In genomic region chr15:31440754-31441298, GRCh38 we compare ENCODE assay signal across 9 cellular contexts.
DNase-seq lines count a peak whose midpoint lies in the region; ATAC-seq and TF ChIP-seq lines count a peak whose summit lies in the region.
"Had no signal": no experiment of that assay in that cellular context is flagged by ENCODE, and none has a peak within 500 bp of the region (broad histone marks: within the 10 kb centered on the region; RNA-seq: fewer than 3 reads in every experiment).

No MANE protein-coding gene starts in this region.

- H3K9me3 ChIP-seq in endocrine pancreas (ENCODE audit: control insufficient read depth, low read length): no peaks in the 10 kb centered on the region
- no peaks in the 10 kb centered on the region for H3K9me3 ChIP-seq in mesodermal cell (ENCODE audit: control insufficient read depth, low read length)
- no peaks in the 10 kb centered on the region for H3K9me3 ChIP-seq in stomach smooth muscle (ENCODE audit: control insufficient read depth in 2 of 2, low read length in 2 of 2)

- H3K9ac ChIP-seq in endocrine pancreas (ENCODE audit: control insufficient read depth, insufficient read depth, low read length) (peak overlapping the region; percentile 30), stomach smooth muscle (ENCODE audit: low read length in 2 of 2) (peak overlapping the region; percentile 38 to 58)

- peak; percentile 57 for TF ChIP-seq POLR2A in GM19099 (IDR thresholded peaks at IDR 0.05; ENCODE audit: extremely low read depth, insufficient read length, low read depth)

- intact Hi-C loops in activated CD4-positive, alpha-beta T cell treated with anti-CD3 and anti-CD28 coated beads, Interleukin-2, amount 10 ng/mL, durations not matched to agents 24 days and 14 days (cut with micrococcal nuclease): no loop called here

- ATAC-seq in HG02588 (IDR thresholded peaks at IDR 0.05; ENCODE audit: unreplicated experiment): no peak
- no peak for ATAC-seq in HG03342 (IDR thresholded peaks at IDR 0.05; ENCODE audit: unreplicated experiment)

- H3K27me3 ChIP-seq in endocrine pancreas (ENCODE audit: control insufficient read depth, insufficient read depth, low read length) (no peaks in the 10 kb centered on the region), stomach smooth muscle (ENCODE audit: control insufficient read depth in 1 of 2, insufficient read depth in 2 of 2, low read length in 2 of 2) (no peaks in the 10 kb centered on the region)

- no peaks in the 10 kb centered on the region for H3K9me3 Mint-ChIP-seq in activated CD4-positive, alpha-beta T cell treated with anti-CD3 and anti-CD28 coated beads, Interleukin-2, amount 10 ng/mL, durations not matched to agents 24 days and 14 days

- no peaks in the 10 kb centered on the region for H3K36me3 Mint-ChIP-seq in activated CD4-positive, alpha-beta T cell treated with anti-CD3 and anti-CD28 coated beads, Interleukin-2, amount 10 ng/mL, durations not matched to agents 24 days and 14 days (ENCODE audit: low read depth)

- WGBS in mesodermal cell (ENCODE audit: insufficient coverage in 2 of 2), 2 experiments: 11 to 13% methylated on average over 24 to 39 of the region's 56 CpGs

- H3K27ac Mint-ChIP-seq in activated CD4-positive, alpha-beta T cell treated with anti-CD3 and anti-CD28 coated beads, Interleukin-2, amount 10 ng/mL, durations not matched to agents 24 days and 14 days: peak overlapping the region; percentile 89

- H3K27ac ChIP-seq in mesodermal cell (ENCODE audit: low read depth, low read length, severe bottlenecking) (no peak overlapping the region), stomach smooth muscle (ENCODE audit: low read length) (no peak overlapping the region)
- H3K27ac ChIP-seq: SK-N-MC had no signal

- H3K4me3 ChIP-seq in endocrine pancreas (ENCODE audit: control insufficient read depth, insufficient read depth, low read length) (no peak overlapping the region), mesodermal cell (ENCODE audit: extremely low read depth, insufficient read depth, low read length, poor library complexity, severe bottlenecking) (peak overlapping the region; percentile 18), stomach smooth muscle (ENCODE audit: low read length in 2 of 2) (peak overlapping the region; percentile 61 to 73)
- H3K4me3 ChIP-seq: SK-N-MC had no signal

- no peaks in the 10 kb centered on the region for H3K4me1 ChIP-seq in endocrine pancreas (ENCODE audit: control insufficient read depth, insufficient read depth, low read length)
- H3K4me1 ChIP-seq in mesodermal cell (ENCODE audit: control insufficient read depth, insufficient read depth, low read length, poor library complexity, severe bottlenecking): peaks cover 22% of the 10 kb centered on the region
- H3K4me1 ChIP-seq in stomach smooth muscle (ENCODE audit: control insufficient read depth, insufficient read depth, low read length): peaks cover 5% of the 10 kb centered on the region

- no peaks in the 10 kb centered on the region for H3K27me3 Mint-ChIP-seq in activated CD4-positive, alpha-beta T cell treated with anti-CD3 and anti-CD28 coated beads, Interleukin-2, amount 10 ng/mL, durations not matched to agents 24 days and 14 days

- peaks cover 56% of the 10 kb centered on the region for H3K4me1 Mint-ChIP-seq in activated CD4-positive, alpha-beta T cell treated with anti-CD3 and anti-CD28 coated beads, Interleukin-2, amount 10 ng/mL, durations not matched to agents 24 days and 14 days

- peak overlapping the region; percentile 82 for H3K4me3 Mint-ChIP-seq in activated CD4-positive, alpha-beta T cell treated with anti-CD3 and anti-CD28 coated beads, Interleukin-2, amount 10 ng/mL, durations not matched to agents 24 days and 14 days

- DNase-seq in activated CD4-positive, alpha-beta T cell treated with anti-CD3 and anti-CD28 coated beads, Interleukin-2, amount 10 ng/mL, durations not matched to agents 24 days and 14 days: peak; percentile 86
- no peak for DNase-seq in D341Med (ENCODE audit: low spot score)

- H3K36me3 ChIP-seq in endocrine pancreas (ENCODE audit: control insufficient read depth, insufficient read depth, low read length) (no peaks in the 10 kb centered on the region), mesodermal cell (ENCODE audit: control insufficient read depth, insufficient read depth, low read length) (no peaks in the 10 kb centered on the region), stomach smooth muscle (ENCODE audit: control insufficient read depth in 2 of 2, insufficient read depth in 2 of 2, low read length in 2 of 2) (no peaks in the 10 kb centered on the region)
